20 cellular contexts compared by ENCODE assay signal in genomic region chr15:63554337-63554927, GRCh38. TPM values are rescaled to one million over a fixed set of nuclear protein-coding genes. Genes with fewer than 3 reads are reported as not detected.
DNase-seq lines count a peak whose midpoint lies in the region; ATAC-seq and TF ChIP-seq lines count a peak whose summit lies in the region.
"Had no signal": no experiment of that assay in that cellular context is flagged by ENCODE, and none has a peak within 500 bp of the region (broad histone marks: within the 10 kb centered on the region; RNA-seq: fewer than 3 reads in every experiment).

No MANE protein-coding gene starts in this region.

- H3K27ac ChIP-seq in stomach: peak overlapping the region in 4 of 5 donors; percentile 63 to 82 (median 76)
- H3K27ac ChIP-seq: HL-60 had no signal

- no peaks in the 10 kb centered on the region for H3K27me3 ChIP-seq in stomach
- H3K27me3 ChIP-seq: heart left ventricle had no signal

- TF ChIP-seq EP300 in stomach (IDR thresholded peaks at IDR 0.05): no peak

- H3K36me3 ChIP-seq in stomach: peaks cover 8 to 41% (median 32%) of the 10 kb centered on the region in 4 donors

- 58 to 71% (median 63%) methylated on average over 2 of the region's 2 CpGs for WGBS in stomach, 5 donors

- TF ChIP-seq POLR2A in stomach (IDR thresholded peaks at IDR 0.05) (no peak), GM18505 (IDR thresholded peaks at IDR 0.05; ENCODE audit: borderline replicate concordance, extremely low read depth, insufficient read depth, insufficient read length) (no peak)

- TF ChIP-seq CTCF in stomach (IDR thresholded peaks at IDR 0.05): no peak

- H3K9me3 Mint-ChIP-seq in activated naive CD4-positive, alpha-beta T cell treated with anti-CD3 and anti-CD28 coated beads, Interleukin-2, amount 50 U/mL, for 24 hours: no peaks in the 10 kb centered on the region
- H3K9me3 Mint-ChIP-seq in activated naive CD4-positive, alpha-beta T cell treated with anti-CD3 and anti-CD28 coated beads, Interleukin-2, amount 10 ng/mL, durations not matched to agents 7 days and 5 days: no peaks in the 10 kb centered on the region
- no peaks in the 10 kb centered on the region for H3K9me3 Mint-ChIP-seq in activated naive CD8-positive, alpha-beta T cell treated with anti-CD3 and anti-CD28 coated beads for 36 hours
- H3K9me3 Mint-ChIP-seq: naive B cell, WTC11 had no signal

- H3K4me3 Mint-ChIP-seq in activated naive CD4-positive, alpha-beta T cell treated with anti-CD3 and anti-CD28 coated beads, Interleukin-2, amount 50 U/mL, for 24 hours: no peak overlapping the region
- H3K4me3 Mint-ChIP-seq in activated naive CD4-positive, alpha-beta T cell treated with anti-CD3 and anti-CD28 coated beads, Interleukin-2, amount 10 ng/mL, durations not matched to agents 7 days and 5 days: no peak overlapping the region
- no peak overlapping the region for H3K4me3 Mint-ChIP-seq in activated naive CD8-positive, alpha-beta T cell treated with anti-CD3 and anti-CD28 coated beads for 36 hours
- H3K4me3 Mint-ChIP-seq: naive B cell, WTC11 had no signal

- CTCF ChIA-PET in activated naive CD4-positive, alpha-beta T cell treated with anti-CD3 and anti-CD28 coated beads, Interleukin-2, amount 10 ng/mL, durations not matched to agents 7 days and 5 days (lab: Charles Lee): interaction anchor here (1.1 kb wide), 1 partner anchor 43 kb away, joined by 3 read pairs; the partner anchor contains the start of gene FBXL22

- intact Hi-C loops in stomach (cut with DNase I; ENCODE audit: low total_unique reads): no loop called here

- peaks cover 19% of the 10 kb centered on the region for H3K36me3 Mint-ChIP-seq in activated naive CD4-positive, alpha-beta T cell treated with anti-CD3 and anti-CD28 coated beads, Interleukin-2, amount 50 U/mL, for 24 hours
- H3K36me3 Mint-ChIP-seq in activated naive CD4-positive, alpha-beta T cell treated with anti-CD3 and anti-CD28 coated beads, Interleukin-2, amount 10 ng/mL, durations not matched to agents 7 days and 5 days: peaks cover 46% of the 10 kb centered on the region
- peaks cover 38% of the 10 kb centered on the region for H3K36me3 Mint-ChIP-seq in activated naive CD8-positive, alpha-beta T cell treated with anti-CD3 and anti-CD28 coated beads for 36 hours
- H3K36me3 Mint-ChIP-seq: WTC11 had no signal

- ATAC-seq in GM18505 (IDR thresholded peaks at IDR 0.05; ENCODE audit: unreplicated experiment) (no peak), HG02759 (IDR thresholded peaks at IDR 0.05; ENCODE audit: unreplicated experiment) (no peak)
- ATAC-seq: left colon had no signal

- H3K27me3 Mint-ChIP-seq in activated naive CD4-positive, alpha-beta T cell treated with anti-CD3 and anti-CD28 coated beads, Interleukin-2, amount 50 U/mL, for 24 hours: no peaks in the 10 kb centered on the region
- no peaks in the 10 kb centered on the region for H3K27me3 Mint-ChIP-seq in activated naive CD4-positive, alpha-beta T cell treated with anti-CD3 and anti-CD28 coated beads, Interleukin-2, amount 10 ng/mL, durations not matched to agents 7 days and 5 days
- H3K27me3 Mint-ChIP-seq in activated naive CD8-positive, alpha-beta T cell treated with anti-CD3 and anti-CD28 coated beads for 36 hours: no peaks in the 10 kb centered on the region
- H3K27me3 Mint-ChIP-seq: naive B cell had no signal

- no peaks in the 10 kb centered on the region for H3K9me3 ChIP-seq in stomach
- H3K9me3 ChIP-seq: heart left ventricle had no signal

- peaks cover 59% of the 10 kb centered on the region for H3K4me1 Mint-ChIP-seq in activated naive CD4-positive, alpha-beta T cell treated with anti-CD3 and anti-CD28 coated beads, Interleukin-2, amount 50 U/mL, for 24 hours
- H3K4me1 Mint-ChIP-seq in activated naive CD4-positive, alpha-beta T cell treated with anti-CD3 and anti-CD28 coated beads, Interleukin-2, amount 10 ng/mL, durations not matched to agents 7 days and 5 days: peaks cover 12% of the 10 kb centered on the region
- H3K4me1 Mint-ChIP-seq in activated naive CD8-positive, alpha-beta T cell treated with anti-CD3 and anti-CD28 coated beads for 36 hours: peaks cover 55% of the 10 kb centered on the region

- peak overlapping the region; percentile 47 for H3K27ac Mint-ChIP-seq in activated naive CD4-positive, alpha-beta T cell treated with anti-CD3 and anti-CD28 coated beads, Interleukin-2, amount 50 U/mL, for 24 hours
- H3K27ac Mint-ChIP-seq in activated naive CD4-positive, alpha-beta T cell treated with anti-CD3 and anti-CD28 coated beads, Interleukin-2, amount 10 ng/mL, durations not matched to agents 7 days and 5 days: no peak overlapping the region
- peak overlapping the region; percentile 70 for H3K27ac Mint-ChIP-seq in activated naive CD8-positive, alpha-beta T cell treated with anti-CD3 and anti-CD28 coated beads for 36 hours

- DNase-seq in activated naive CD4-positive, alpha-beta T cell treated with anti-CD3 and anti-CD28 coated beads, Interleukin-2, amount 10 ng/mL, durations not matched to agents 7 days and 5 days: no peak
- no peak for DNase-seq in activated naive CD8-positive, alpha-beta T cell treated with anti-CD3 and anti-CD28 coated beads for 36 hours
- DNase-seq in iris pigment epithelial cell (ENCODE audit: low read depth): peak; percentile 47
- DNase-seq in stomach: no peak
- DNase-seq in occipital lobe (lab: John Stamatoyannopoulos, UW): no peak
- DNase-seq: activated CD8-positive, alpha-beta memory T cell treated with anti-CD3 and anti-CD28 coated beads, Interleukin-2, amount 50 U/mL, for 48 hours; GF-D8; heart left ventricle; left colon; naive B cell; NCI-H1694; OCI-M1; retina; SW 1271 had no signal

- peaks cover 28 to 70% (median 43%) of the 10 kb centered on the region in 4 donors for H3K4me1 ChIP-seq in stomach

- no peak overlapping the region for H3K4me3 ChIP-seq in stomach
- H3K4me3 ChIP-seq: heart left ventricle had no signal

RNA-seq across cellular contexts. Expression of gene FBXL22, which starts 42.8 kb away (rescaled TPM):
- under 1 TPM; 0.52 to 0.76 TPM for total RNA-seq in activated naive CD8-positive, alpha-beta T cell treated with anti-CD3 and anti-CD28 coated beads for 36 hours
- total RNA-seq in stomach: 10 to 100 TPM in 3 of 5 donors, 1 to 10 TPM in 1, not detected in 1; 7.7 to 34.4 (median 22.9) TPM
- 1 to 10 TPM; 1.5 to 4.7 (median 2.3) TPM for polyA plus RNA-seq in stomach
- 0.47 TPM for total RNA-seq in occipital lobe
- total RNA-seq: NCI-H460 had no signal

RNA-seq across cellular contexts. Expression of gene USP3, which starts 50.0 kb away (rescaled TPM):
- 10 to 100 TPM; 42.2 to 46.0 TPM for total RNA-seq in activated naive CD8-positive, alpha-beta T cell treated with anti-CD3 and anti-CD28 coated beads for 36 hours
- total RNA-seq in stomach: 100 to 1,000 TPM in 2 of 5 donors, 10 to 100 TPM in 3; 10.5 to 174 (median 68.7) TPM
- 10 to 100 TPM; 20.8 to 27.3 (median 25.7) TPM for polyA plus RNA-seq in stomach
- 86.4 TPM for total RNA-seq in occipital lobe
